ENCODE assay signal across 20 cellular contexts in the genomic region with DNA sequence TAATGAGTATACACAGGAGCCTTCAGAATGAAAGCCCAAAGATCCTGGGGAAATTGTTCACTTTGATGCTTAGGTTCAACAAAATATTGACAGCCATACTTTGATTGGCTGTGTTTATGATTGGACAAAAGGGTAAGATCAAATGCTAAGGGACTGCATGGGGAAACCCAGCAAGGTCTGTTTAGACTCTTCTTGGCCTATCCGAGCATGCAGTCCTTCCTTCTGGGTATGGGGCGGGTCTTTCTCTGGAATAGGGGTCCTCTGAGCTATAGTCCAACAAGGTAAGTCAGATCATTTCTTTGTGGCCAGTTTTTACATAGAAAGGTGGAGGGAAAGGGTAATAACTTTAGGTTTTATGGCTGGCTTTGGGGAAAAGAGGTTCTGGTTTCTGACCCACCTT. TPM values are rescaled to one million over a fixed set of nuclear protein-coding genes. Genes with fewer than 3 reads are reported as not detected.
DNase-seq lines count a peak whose midpoint lies in the region; ATAC-seq and TF ChIP-seq lines count a peak whose summit lies in the region.
"Had no signal": no experiment of that assay in that cellular context is flagged by ENCODE, and none has a peak within 500 bp of the region (broad histone marks: within the 10 kb centered on the region; RNA-seq: fewer than 3 reads in every experiment).

No MANE protein-coding gene starts in this region.

- H2AFZ ChIP-seq in hepatocyte (no peak overlapping the region), trophoblast cell (ENCODE audit: insufficient read depth, low read length, poor library complexity) (no peak overlapping the region)

- no peak overlapping the region for H2AK5ac ChIP-seq in trophoblast cell (ENCODE audit: low read length)

- H3K36me3 Mint-ChIP-seq in activated naive CD4-positive, alpha-beta T cell treated with anti-CD3 and anti-CD28 coated beads, Interleukin-2, amount 50 U/mL, for 72 hours: peaks cover 16 to 30% of the 10 kb centered on the region in 2 donors
- H3K36me3 Mint-ChIP-seq in activated T-helper 1 cell treated with anti-CD3 and anti-CD28 coated beads, Interleukin-12 subunit alpha, Interleukin-12 subunit beta, Interleukin-2, Interleukin-4 antibody, amounts not matched to agents 30 ng/mL and 10 ng/mL and 1 ng/mL, durations not matched to agents 14 hours and 24 hours and 36 hours (ENCODE audit: low read depth): peaks cover 46% of the 10 kb centered on the region
- H3K36me3 Mint-ChIP-seq in CD14-positive monocyte: peaks cover 30 to 34% of the 10 kb centered on the region in 2 donors

- no peaks in the 10 kb centered on the region for H3K27me3 Mint-ChIP-seq in activated T-helper 1 cell treated with anti-CD3 and anti-CD28 coated beads, Interleukin-12 subunit alpha, Interleukin-12 subunit beta, Interleukin-2, Interleukin-4 antibody, amounts not matched to agents 30 ng/mL and 10 ng/mL and 1 ng/mL, durations not matched to agents 14 hours and 24 hours and 36 hours (ENCODE audit: insufficient read depth)
- H3K27me3 Mint-ChIP-seq in CD14-positive monocyte (ENCODE audit: low read depth in 3 of 3): peaks cover 0 to 3% (median 0%) of the 10 kb centered on the region in 3 donors

- no peak overlapping the region for H2BK5ac ChIP-seq in trophoblast cell (ENCODE audit: low read depth, low read length, poor library complexity)

- no peak overlapping the region for H3K18ac ChIP-seq in trophoblast cell (ENCODE audit: low read length)

- H3K4me1 ChIP-seq in hepatocyte (ENCODE audit: insufficient read depth) (peaks cover 6% of the 10 kb centered on the region), trophoblast cell (ENCODE audit: control insufficient read depth in 1 of 2, insufficient read depth in 2 of 2, low read length in 2 of 2) (no peaks in the 10 kb centered on the region)
- H3K4me1 ChIP-seq: SJCRH30 had no signal

- H3K9me2 ChIP-seq in hepatocyte (replicated peaks; ENCODE audit: insufficient read depth): no peaks in the 10 kb centered on the region

- no peak overlapping the region for H4K8ac ChIP-seq in trophoblast cell (ENCODE audit: low read depth, low read length)

- H3K27me3 ChIP-seq in hepatocyte (no peaks in the 10 kb centered on the region), trophoblast cell (ENCODE audit: insufficient read depth, low read length) (no peaks in the 10 kb centered on the region)
- H3K27me3 ChIP-seq: SJCRH30 had no signal

- intact Hi-C loops in activated T-helper 1 cell treated with anti-CD3 and anti-CD28 coated beads, Interleukin-12 subunit alpha, Interleukin-12 subunit beta, Interleukin-2, Interleukin-4 antibody, amounts not matched to agents 30 ng/mL and 10 ng/mL and 1 ng/mL, durations not matched to agents 14 hours and 24 hours and 36 hours (cut with micrococcal nuclease): loop anchor here (1.0 kb wide), 1 partner anchor 8 kb away; no protein-coding TSS in a partner anchor
- intact Hi-C loops in CD14-positive monocyte (cut with micrococcal nuclease): no loop called here

- no peak overlapping the region for H3K4ac ChIP-seq in trophoblast cell (ENCODE audit: low read depth, low read length)

- H3K36me3 ChIP-seq in hepatocyte (replicated peaks; ENCODE audit: insufficient read depth, low read depth) (no peaks in the 10 kb centered on the region), trophoblast cell (ENCODE audit: control insufficient read depth in 1 of 2, insufficient read depth in 2 of 2, low read length in 2 of 2) (peaks cover 7 to 8% of the 10 kb centered on the region in 2 experiments)

- peak overlapping the region; percentile 76 to 93 for H3K27ac Mint-ChIP-seq in activated naive CD4-positive, alpha-beta T cell treated with anti-CD3 and anti-CD28 coated beads, Interleukin-2, amount 50 U/mL, for 72 hours
- H3K27ac Mint-ChIP-seq in activated T-helper 1 cell treated with anti-CD3 and anti-CD28 coated beads, Interleukin-12 subunit alpha, Interleukin-12 subunit beta, Interleukin-2, Interleukin-4 antibody, amounts not matched to agents 30 ng/mL and 10 ng/mL and 1 ng/mL, durations not matched to agents 14 hours and 24 hours and 36 hours: peak overlapping the region; percentile 88
- H3K27ac Mint-ChIP-seq in CD14-positive monocyte: peak overlapping the region in 1 of 7 donors; percentile 49

- peaks cover 3 to 4% of the 10 kb centered on the region in 2 donors for H3K9me3 Mint-ChIP-seq in activated naive CD4-positive, alpha-beta T cell treated with anti-CD3 and anti-CD28 coated beads, Interleukin-2, amount 50 U/mL, for 72 hours
- peaks cover 3% of the 10 kb centered on the region for H3K9me3 Mint-ChIP-seq in activated T-helper 1 cell treated with anti-CD3 and anti-CD28 coated beads, Interleukin-12 subunit alpha, Interleukin-12 subunit beta, Interleukin-2, Interleukin-4 antibody, amounts not matched to agents 30 ng/mL and 10 ng/mL and 1 ng/mL, durations not matched to agents 14 hours and 24 hours and 36 hours
- H3K9me3 Mint-ChIP-seq in CD14-positive monocyte: peaks cover 0 to 3% (median 0%) of the 10 kb centered on the region in 7 donors

- no peaks in the 10 kb centered on the region for H4K20me1 ChIP-seq in hepatocyte (ENCODE audit: insufficient read depth, poor library complexity, severe bottlenecking)

- H3K14ac ChIP-seq in trophoblast cell (ENCODE audit: low read length): no peak overlapping the region

- H3K23ac ChIP-seq in trophoblast cell (ENCODE audit: low read length): no peak overlapping the region

- TF ChIP-seq CTCF in hepatocyte (IDR thresholded peaks at IDR 0.05; ENCODE audit: poor library complexity) (no peak), CD14-positive monocyte (IDR thresholded peaks at IDR 0.05) (no peak)

- H3K79me2 ChIP-seq in hepatocyte (no peaks in the 10 kb centered on the region), trophoblast cell (ENCODE audit: control insufficient read depth, insufficient read depth, low read length, poor library complexity) (no peaks in the 10 kb centered on the region)

- no peak overlapping the region for H2BK120ac ChIP-seq in trophoblast cell (ENCODE audit: insufficient read depth, low read length, poor library complexity)

- no peak overlapping the region for H4K12ac ChIP-seq in trophoblast cell (ENCODE audit: low read depth, low read length)

- H4K91ac ChIP-seq in trophoblast cell (ENCODE audit: low read depth, low read length): no peak overlapping the region

- H3K4me3 ChIP-seq in hepatocyte: no peak overlapping the region
- H3K4me3 ChIP-seq in trophoblast cell (ENCODE audit: low read depth, low read length): no peak overlapping the region
- H3K4me3 ChIP-seq: SJCRH30 had no signal

- peak in 1 of 2 donors; percentile 38 for ATAC-seq in activated naive CD4-positive, alpha-beta T cell treated with anti-CD3 and anti-CD28 coated beads, Interleukin-2, amount 50 U/mL, for 72 hours
- ATAC-seq in HG02642 (IDR thresholded peaks at IDR 0.05; ENCODE audit: poor library complexity, unreplicated experiment): no peak

- H3K4me1 Mint-ChIP-seq in activated T-helper 1 cell treated with anti-CD3 and anti-CD28 coated beads, Interleukin-12 subunit alpha, Interleukin-12 subunit beta, Interleukin-2, Interleukin-4 antibody, amounts not matched to agents 30 ng/mL and 10 ng/mL and 1 ng/mL, durations not matched to agents 14 hours and 24 hours and 36 hours (ENCODE audit: low read depth): peaks cover 63% of the 10 kb centered on the region
- peaks cover 49% of the 10 kb centered on the region for H3K4me1 Mint-ChIP-seq in CD14-positive monocyte

- H3K4me3 Mint-ChIP-seq in activated T-helper 1 cell treated with anti-CD3 and anti-CD28 coated beads, Interleukin-12 subunit alpha, Interleukin-12 subunit beta, Interleukin-2, Interleukin-4 antibody, amounts not matched to agents 30 ng/mL and 10 ng/mL and 1 ng/mL, durations not matched to agents 14 hours and 24 hours and 36 hours: no peak overlapping the region
- H3K4me3 Mint-ChIP-seq in CD14-positive monocyte: no peak overlapping the region

- DNase-seq in activated naive CD4-positive, alpha-beta T cell treated with anti-CD3 and anti-CD28 coated beads, Interleukin-2, amount 50 U/mL, for 72 hours (ENCODE audit: low spot score in 2 of 2): no peak
- no peak for DNase-seq in activated naive CD4-positive, alpha-beta T cell (lab: John Stamatoyannopoulos, UW)
- DNase-seq in activated T-helper 1 cell treated with anti-CD3 and anti-CD28 coated beads, Interleukin-12 subunit alpha, Interleukin-12 subunit beta, Interleukin-2, Interleukin-4 antibody, amounts not matched to agents 30 ng/mL and 10 ng/mL and 1 ng/mL, durations not matched to agents 14 hours and 24 hours and 36 hours (ENCODE audit: low spot score): no peak
- DNase-seq in hepatocyte (ENCODE audit: low spot score) (no peak), trophoblast cell (no peak), CD14-positive monocyte (ENCODE audit: low spot score) (no peak), hippocampal formation (lab: John Stamatoyannopoulos, UW) (no peak)
- DNase-seq: ACHN, C1 segment of cervical spinal cord, DMS79, KG1, NCI-H1105 treated with DMSO at 0.1 percent for 48 hours, NCI-H1694, NCI-H2081 treated with DMSO at 0.1 percent for 48 hours, NCI-H510A, NCI-H748 treated with DMSO at 0.1 percent for 48 hours, SJCRH30 had no signal

- WGBS in hepatocyte (ENCODE audit: low lambda C conversion rate, missing lambda C conversion rate): 91% methylated on average over 2 of the region's 2 CpGs
- WGBS in trophoblast cell (ENCODE audit: extremely low coverage, insufficient coverage, insufficient read length): no CpG with 5 or more reads among the region's 2 CpGs

- no peak overlapping the region for H2BK12ac ChIP-seq in trophoblast cell (ENCODE audit: low read length)

- H3K9ac ChIP-seq in trophoblast cell (ENCODE audit: low read length): no peak overlapping the region

- no peaks in the 10 kb centered on the region for H3K79me1 ChIP-seq in trophoblast cell (ENCODE audit: low read length)

- no peaks in the 10 kb centered on the region for H3K9me3 ChIP-seq in hepatocyte (ENCODE audit: low read depth)
- H3K9me3 ChIP-seq in trophoblast cell (ENCODE audit: insufficient read depth, low read depth, low read length): peaks cover 5% of the 10 kb centered on the region
- H3K9me3 ChIP-seq: SJCRH30 had no signal

- H3K4me2 ChIP-seq in hepatocyte (no peak overlapping the region), trophoblast cell (ENCODE audit: low read length) (no peak overlapping the region)

- peak overlapping the region; percentile 78 for H3K27ac ChIP-seq in hepatocyte
- no peak overlapping the region for H3K27ac ChIP-seq in trophoblast cell (ENCODE audit: low read depth, low read length)
- H3K27ac ChIP-seq: SJCRH30 had no signal

RNA-seq across cellular contexts. Expression of a gene that starts 52.9 kb away (rescaled TPM):
- 1 to 10 TPM in 1 of 2 donors, under 1 TPM in 1; 0.51 to 1.2 TPM for total RNA-seq in activated naive CD4-positive, alpha-beta T cell treated with anti-CD3 and anti-CD28 coated beads, Interleukin-2, amount 50 U/mL, for 72 hours
- 0.15 and 0.16 TPM in 2 replicates for total RNA-seq in activated T-helper 1 cell treated with anti-CD3 and anti-CD28 coated beads, Interleukin-12 subunit alpha, Interleukin-12 subunit beta, Interleukin-2, Interleukin-4 antibody, amounts not matched to agents 30 ng/mL and 10 ng/mL and 1 ng/mL, durations not matched to agents 14 hours and 24 hours and 36 hours
- total RNA-seq in hepatocyte: 1.8 and 2.0 TPM in 2 replicates
- polyA plus RNA-seq in hepatocyte (0.15 and 1.2 TPM in 2 replicates), CD14-positive monocyte (not detected)
- 0.03 TPM in 1 of 2 replicates, not detected in the other for polyA plus RNA-seq in trophoblast cell (2013)
- total RNA-seq: H4, HepG2, SJCRH30 had no signal
